In genomic region chr7:1737523-1737922, GRCh38 we compare ENCODE assay signal across 30 cellular contexts.
"Had no signal": no experiment of that assay in that cellular context is flagged by ENCODE, and none has a peak within 500 bp of the region (broad histone marks: within the 10 kb centered on the region; RNA-seq: fewer than 3 reads in every experiment).

No MANE protein-coding gene starts in this region.

- ATAC-seq: activated CD4-positive, alpha-beta T cell treated with anti-CD3 and anti-CD28 coated beads for 36 hours; activated CD8-positive, alpha-beta memory T cell treated with anti-CD3 and anti-CD28 coated beads, Interleukin-2, amount 10 ng/mL, durations not matched to agents 7 days and 5 days; activated CD8-positive, alpha-beta T cell treated with anti-CD3 and anti-CD28 coated beads, Interleukin-2, amount 10 ng/mL, durations not matched to agents 7 days and 5 days; activated naive CD8-positive, alpha-beta T cell treated with anti-CD3 and anti-CD28 coated beads, Interleukin-2, amount 50 U/mL, for 24 hours; body of pancreas; foreskin keratinocyte; gastrocnemius medialis; heart left ventricle had no signal

- H3K27ac ChIP-seq: adrenal gland, body of pancreas, colonic mucosa, esophagus muscularis mucosa, foreskin keratinocyte, gastrocnemius medialis, heart left ventricle had no signal

- DNase-seq: activated CD4-positive, alpha-beta memory T cell treated with anti-CD3 and anti-CD28 coated beads for 36 hours; activated CD4-positive, alpha-beta T cell treated with anti-CD3 and anti-CD28 coated beads for 36 hours; activated CD4-positive, alpha-beta T cell treated with anti-CD3 and anti-CD28 coated beads, Interleukin-2, amount 10 ng/mL, durations not matched to agents 24 days and 14 days; activated CD4-positive, CD25-positive, alpha-beta regulatory T cell; activated CD4-positive, CD25-positive, alpha-beta regulatory T cell treated with anti-CD3 and anti-CD28 coated beads, Interleukin-2, amount 50 U/mL, for 72 hours; activated CD8-positive, alpha-beta memory T cell treated with anti-CD3 and anti-CD28 coated beads, Interleukin-2, amount 10 ng/mL, durations not matched to agents 7 days and 5 days; activated CD8-positive, alpha-beta memory T cell treated with anti-CD3 and anti-CD28 coated beads, Interleukin-2, amount 50 U/mL, for 4 hours; activated CD8-positive, alpha-beta T cell treated with anti-CD3 and anti-CD28 coated beads, Interleukin-2, amount 10 ng/mL, durations not matched to agents 7 days and 5 days; activated effector memory CD4-positive, alpha-beta T cell treated with anti-CD3 and anti-CD28 coated beads, Interleukin-2, amount 50 U/mL, for 16 hours; activated naive CD4-positive, alpha-beta T cell treated with anti-CD3 and anti-CD28 coated beads for 36 hours; activated naive CD8-positive, alpha-beta T cell treated with anti-CD3 and anti-CD28 coated beads for 36 hours; activated naive CD8-positive, alpha-beta T cell treated with anti-CD3 and anti-CD28 coated beads, Interleukin-2, amount 50 U/mL, for 24 hours; activated T-cell treated with anti-CD3 and anti-CD28 coated beads, Interleukin-2, amount 50 U/mL, for 1 hour; activated T-cell treated with anti-CD3 and anti-CD28 coated beads, Interleukin-2, amount 50 U/mL, for 48 hours; adrenal gland; amygdala; aorta; body of pancreas; central memory CD4-positive, alpha-beta T cell; cerebellar nuclear complex; colonic mucosa; effector memory CD4-positive, alpha-beta T cell; endodermal cell; erythroblast; foreskin keratinocyte; gastrocnemius medialis; glutamatergic neuron; heart left ventricle; T-helper 2 cell had no signal

- H3K36me3 ChIP-seq: adrenal gland, colonic mucosa, esophagus muscularis mucosa, gastrocnemius medialis, heart left ventricle had no signal

- H3K4me3 ChIP-seq: adrenal gland, body of pancreas, colonic mucosa, esophagus muscularis mucosa, gastrocnemius medialis, heart left ventricle had no signal

- H3K27me3 ChIP-seq: adrenal gland, body of pancreas, colonic mucosa, gastrocnemius medialis, heart left ventricle had no signal

- H3K9me3 ChIP-seq: adrenal gland, body of pancreas, colonic mucosa, esophagus muscularis mucosa, gastrocnemius medialis, heart left ventricle had no signal

- H3K4me1 ChIP-seq: body of pancreas, foreskin keratinocyte had no signal
